11 cellular contexts compared by ENCODE assay signal in the genomic region with DNA sequence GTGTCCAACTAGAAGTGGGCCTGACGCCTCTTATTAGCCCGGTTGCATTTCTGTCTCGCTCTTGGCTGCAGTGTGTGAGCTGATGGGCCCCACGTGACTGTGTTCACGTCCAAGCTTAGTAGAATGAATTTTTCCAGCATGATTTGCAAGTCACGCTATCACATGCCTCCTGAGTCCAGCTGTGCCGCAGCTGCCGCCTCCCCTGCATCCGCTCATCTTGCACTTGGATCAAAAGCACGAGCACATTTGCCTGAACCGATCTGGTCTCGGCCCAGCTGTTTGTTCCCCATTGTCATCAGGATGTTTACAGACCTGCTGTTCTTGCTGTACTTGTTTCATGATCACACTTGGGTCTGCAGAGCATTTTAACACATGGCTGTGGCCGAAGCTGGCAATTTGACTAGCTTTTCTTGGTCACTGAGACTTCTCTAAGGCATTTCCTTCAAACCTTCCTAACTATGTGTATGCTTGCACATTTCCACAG.
DNase-seq lines count a peak whose midpoint lies in the region; ATAC-seq and TF ChIP-seq lines count a peak whose summit lies in the region.
"Had no signal": no experiment of that assay in that cellular context is flagged by ENCODE, and none has a peak within 500 bp of the region (broad histone marks: within the 10 kb centered on the region; RNA-seq: fewer than 3 reads in every experiment).

No MANE protein-coding gene starts in this region.

- DNase-seq in M059J (ENCODE audit: low read depth) (peak; percentile 24), mesenteric fat pad (ENCODE audit: low spot score) (peak; percentile 91), tibial artery (peak; percentile 95 to 96), NCI-H524 treated with DMSO at 0.1 percent for 48 hours (lab: John Stamatoyannopoulos, UW) (no peak), GOT3 (lab: John Stamatoyannopoulos, UW) (no peak)
- no peak for DNase-seq in natural killer cell treated with Interleukin-12 subunit alpha and Interleukin-12 subunit beta and Interleukin-15 and Interleukin-18, amount 100 ng/mL, for 72 hours (ENCODE audit: low spot score)
- DNase-seq: islet precursor cell, NCI-H2081 treated with DMSO at 0.1 percent for 48 hours had no signal

- H3K4me1 Mint-ChIP-seq in dendritic cell treated with granulocyte-macrophage colony-stimulating factor and Interleukin-4, amounts not matched to agents 40 ng/mL and 50 ng/mL, for 4 days (ENCODE audit: low read depth), result peaks cover 30% of the 10 kb centered on the region
- peaks cover 6 to 13% of the 10 kb centered on the region in 2 donors for H3K4me1 Mint-ChIP-seq in natural killer cell treated with Interleukin-12 subunit alpha and Interleukin-12 subunit beta and Interleukin-15 and Interleukin-18, amount 100 ng/mL, for 72 hours (ENCODE audit: low read depth in 2 of 2)
- H3K4me1 Mint-ChIP-seq: stimulated activated memory B cell treated with anti-CD40 and anti-IgM and Interleukin-4, amounts not matched to agents 10 μg/mL and 1 μg/mL and 100 μg/mL, for 72 hours had no signal

- no peak for ATAC-seq in HG02885 (IDR thresholded peaks at IDR 0.05; ENCODE audit: poor library complexity, unreplicated experiment)
- ATAC-seq in natural killer cell treated with Interleukin-12 subunit alpha and Interleukin-12 subunit beta and Interleukin-15 and Interleukin-18, amount 100 ng/mL, for 72 hours, result no peak
- ATAC-seq: stimulated activated memory B cell treated with anti-CD40 and anti-IgM and Interleukin-4, amounts not matched to agents 10 μg/mL and 1 μg/mL and 100 μg/mL, for 72 hours had no signal

- TF ChIP-seq CTCF in tibial artery (IDR thresholded peaks at IDR 0.05), result no peak

- H3K27ac ChIP-seq in tibial artery, result peak overlapping the region; percentile 85 to 88

- no peaks in the 10 kb centered on the region for H3K27me3 ChIP-seq in tibial artery

- H3K27ac Mint-ChIP-seq in dendritic cell treated with granulocyte-macrophage colony-stimulating factor and Interleukin-4, amounts not matched to agents 40 ng/mL and 50 ng/mL, for 4 days, result peak overlapping the region; percentile 41
- H3K27ac Mint-ChIP-seq in natural killer cell treated with Interleukin-12 subunit alpha and Interleukin-12 subunit beta and Interleukin-15 and Interleukin-18, amount 100 ng/mL, for 72 hours, result no peak overlapping the region
- H3K27ac Mint-ChIP-seq: stimulated activated memory B cell treated with anti-CD40 and anti-IgM and Interleukin-4, amounts not matched to agents 10 μg/mL and 1 μg/mL and 100 μg/mL, for 72 hours had no signal

- no peak overlapping the region for H3K4me3 Mint-ChIP-seq in dendritic cell treated with granulocyte-macrophage colony-stimulating factor and Interleukin-4, amounts not matched to agents 40 ng/mL and 50 ng/mL, for 4 days
- H3K4me3 Mint-ChIP-seq in natural killer cell treated with Interleukin-12 subunit alpha and Interleukin-12 subunit beta and Interleukin-15 and Interleukin-18, amount 100 ng/mL, for 72 hours, result no peak overlapping the region
- H3K4me3 Mint-ChIP-seq: stimulated activated memory B cell treated with anti-CD40 and anti-IgM and Interleukin-4, amounts not matched to agents 10 μg/mL and 1 μg/mL and 100 μg/mL, for 72 hours had no signal

- peak overlapping the region; percentile 6 to 12 for H3K4me3 ChIP-seq in tibial artery

- H3K4me1 ChIP-seq in tibial artery, result peaks cover 0 to 63% (median 40%) of the 10 kb centered on the region in 4 donors

- no peaks in the 10 kb centered on the region for H3K36me3 ChIP-seq in tibial artery

- H3K9me3 ChIP-seq in tibial artery, result no peaks in the 10 kb centered on the region

- no peaks in the 10 kb centered on the region for H3K27me3 Mint-ChIP-seq in dendritic cell treated with granulocyte-macrophage colony-stimulating factor and Interleukin-4, amounts not matched to agents 40 ng/mL and 50 ng/mL, for 4 days
- H3K27me3 Mint-ChIP-seq in natural killer cell treated with Interleukin-12 subunit alpha and Interleukin-12 subunit beta and Interleukin-15 and Interleukin-18, amount 100 ng/mL, for 72 hours, result no peaks in the 10 kb centered on the region
- H3K27me3 Mint-ChIP-seq: stimulated activated memory B cell treated with anti-CD40 and anti-IgM and Interleukin-4, amounts not matched to agents 10 μg/mL and 1 μg/mL and 100 μg/mL, for 72 hours had no signal

- H3K9me3 Mint-ChIP-seq in dendritic cell treated with granulocyte-macrophage colony-stimulating factor and Interleukin-4, amounts not matched to agents 40 ng/mL and 50 ng/mL, for 4 days, result no peaks in the 10 kb centered on the region
- no peaks in the 10 kb centered on the region for H3K9me3 Mint-ChIP-seq in natural killer cell treated with Interleukin-12 subunit alpha and Interleukin-12 subunit beta and Interleukin-15 and Interleukin-18, amount 100 ng/mL, for 72 hours
- H3K9me3 Mint-ChIP-seq: stimulated activated memory B cell treated with anti-CD40 and anti-IgM and Interleukin-4, amounts not matched to agents 10 μg/mL and 1 μg/mL and 100 μg/mL, for 72 hours had no signal

- no peaks in the 10 kb centered on the region for H3K36me3 Mint-ChIP-seq in dendritic cell treated with granulocyte-macrophage colony-stimulating factor and Interleukin-4, amounts not matched to agents 40 ng/mL and 50 ng/mL, for 4 days (ENCODE audit: low read depth)
- H3K36me3 Mint-ChIP-seq in natural killer cell treated with Interleukin-12 subunit alpha and Interleukin-12 subunit beta and Interleukin-15 and Interleukin-18, amount 100 ng/mL, for 72 hours, result no peaks in the 10 kb centered on the region
- H3K36me3 Mint-ChIP-seq: stimulated activated memory B cell treated with anti-CD40 and anti-IgM and Interleukin-4, amounts not matched to agents 10 μg/mL and 1 μg/mL and 100 μg/mL, for 72 hours had no signal

- intact Hi-C loops in dendritic cell treated with granulocyte-macrophage colony-stimulating factor and Interleukin-4, amounts not matched to agents 40 ng/mL and 50 ng/mL, for 4 days (cut with micrococcal nuclease), result no loop called here
- intact Hi-C loops in tibial artery (cut with DNase I; ENCODE audit: low total_unique reads), result no loop called here

Comparison
In these comparisons a context has a peak if more than half of its experiments do, and no peak if none do; other contexts are left out.
1. DNase-seq: peak in M059J (single experiment), mesenteric fat pad (single experiment) and tibial artery (2 of 2); none in NCI-H524 treated with DMSO at 0.1 percent for 48 hours (single experiment), GOT3 (single experiment) and natural killer cell treated with Interleukin-12 subunit alpha and Interleukin-12 subunit beta and Interleukin-15 and Interleukin-18, amount 100 ng/mL, for 72 hours (single experiment).